Comparison of ENCODE assay signal across 20 cellular contexts in the genomic region with DNA sequence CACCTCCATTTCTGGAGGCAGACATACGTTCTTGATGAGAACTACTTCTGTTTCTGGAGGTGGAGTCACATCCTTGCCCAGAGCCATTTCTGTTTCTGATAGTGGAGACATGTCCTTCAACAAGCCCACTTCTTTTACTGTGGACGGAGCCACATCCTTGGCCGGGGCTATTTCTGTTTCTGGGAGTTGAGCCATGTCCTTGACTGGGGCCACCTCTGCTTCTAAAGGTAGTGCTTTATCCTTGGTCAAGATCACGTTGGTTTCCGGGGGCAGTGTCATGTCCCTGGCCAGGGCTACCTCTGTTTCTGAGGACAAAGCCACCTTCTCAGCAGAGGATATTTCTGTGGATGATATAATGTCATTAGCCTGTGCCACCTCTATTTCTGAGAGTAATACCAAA.
DNase-seq lines count a peak whose midpoint lies in the region; ATAC-seq, FAIRE-seq and TF ChIP-seq lines count a peak whose summit lies in the region.
"Had no signal": no experiment of that assay in that cellular context is flagged by ENCODE, and none has a peak within 500 bp of the region (broad histone marks: within the 10 kb centered on the region; RNA-seq: fewer than 3 reads in every experiment).

No MANE protein-coding gene starts in this region.

- no peaks in the 10 kb centered on the region for H3K4me1 Mint-ChIP-seq in activated CD4-positive, alpha-beta T cell treated with anti-CD3 and anti-CD28 coated beads, Interleukin-2, amount 10 ng/mL, durations not matched to agents 24 days and 14 days

- 68% methylated on average over 5 of the region's 5 CpGs for WGBS in K562 (ENCODE audit: insufficient coverage, low coverage, missing lambda C conversion rate)
- 79 to 93% methylated on average over 2 to 3 of the region's 5 CpGs for WGBS in gastroesophageal sphincter (ENCODE audit: low coverage in 1 of 2), 2 donors

- 0 out of 2 replicates have a peak, but pooled peaks cover 3% of the 10 kb centered on the region for H3K79me2 ChIP-seq in HCT116 (ENCODE audit: insufficient read depth, low read length)
- H3K79me2 ChIP-seq in K562 (ENCODE audit: control insufficient read depth, insufficient read depth, low read length), result no peaks in the 10 kb centered on the region

- intact Hi-C loops in A673 (cut with micrococcal nuclease; ENCODE audit: unreplicated experiment), result no loop called here
- intact Hi-C loops in HCT116 (cut with micrococcal nuclease), result no loop called here
- intact Hi-C loops in K562 (cut with micrococcal nuclease), result no loop called here
- intact Hi-C loops in left ventricle myocardium superior (cut with micrococcal nuclease), result no loop called here
- intact Hi-C loops in activated CD4-positive, alpha-beta T cell treated with anti-CD3 and anti-CD28 coated beads, Interleukin-2, amount 10 ng/mL, durations not matched to agents 24 days and 14 days (cut with micrococcal nuclease), result no loop called here

- no peak for FAIRE-seq in K562 (lab: Jason Lieb, UNC)
- FAIRE-seq: A549, H54 had no signal

- RAD21 ChIA-PET in HCT116 (lab: Charles Lee; ENCODE audit: low non-redundant PET in 1 of 2, low total read pairs in 2 of 2, uncharacterized antibody in 2 of 2, unreplicated experiment in 2 of 2), result no interaction called here

- TF ChIP-seq EP300 in K562 (IDR thresholded peaks at IDR 0.05; ENCODE audit: low read length), result no peak
- no peak for TF ChIP-seq EP300 in gastroesophageal sphincter (IDR thresholded peaks at IDR 0.05)

- in situ Hi-C loops in K562 (cut with MboI), result no loop called here

- H3K36me3 ChIP-seq in A673 (ENCODE audit: insufficient read depth, low read length, poor library complexity, severe bottlenecking) (peaks cover 13% of the 10 kb centered on the region), HCT116 (ENCODE audit: control insufficient read depth in 1 of 2, insufficient read depth in 2 of 2, low read length in 2 of 2) (peaks cover 11 to 34% of the 10 kb centered on the region in 2 experiments), K562 (ENCODE audit: control insufficient read depth, insufficient read depth, low read length) (peaks cover 64% of the 10 kb centered on the region), gastroesophageal sphincter (peaks cover 5 to 90% of the 10 kb centered on the region in 2 donors)
- H3K36me3 ChIP-seq: BE2C had no signal

- H3K9me3 Mint-ChIP-seq in activated CD4-positive, alpha-beta T cell treated with anti-CD3 and anti-CD28 coated beads, Interleukin-2, amount 10 ng/mL, durations not matched to agents 24 days and 14 days, result no peaks in the 10 kb centered on the region

- H3K27me3 ChIP-seq in A673 (replicated peaks; ENCODE audit: insufficient read depth, low read depth, low read length, poor library complexity) (no peaks in the 10 kb centered on the region), HCT116 (ENCODE audit: insufficient read depth, low read length) (no peaks in the 10 kb centered on the region), K562 (ENCODE audit: control insufficient read depth in 2 of 2, insufficient read depth in 2 of 2, low read length in 2 of 2) (no peaks in the 10 kb centered on the region), gastroesophageal sphincter (no peaks in the 10 kb centered on the region)
- H3K27me3 ChIP-seq: BE2C had no signal

- H3K4me2 ChIP-seq in HCT116 (ENCODE audit: low read length) (no peak overlapping the region), K562 (ENCODE audit: insufficient read depth, low read length) (no peak overlapping the region)
- H3K4me2 ChIP-seq: A549, SK-N-SH had no signal

- H3K9ac ChIP-seq in HCT116 (ENCODE audit: low read length) (no peak overlapping the region), K562 (ENCODE audit: insufficient read depth in 1 of 2, low read depth in 2 of 2, low read length in 2 of 2) (no peak overlapping the region)
- H3K9ac ChIP-seq: SK-N-SH had no signal

- H2AFZ ChIP-seq in HCT116 (ENCODE audit: low read depth, low read length, poor library complexity, severe bottlenecking) (no peak overlapping the region), K562 (ENCODE audit: low read depth, low read length) (no peak overlapping the region)

- H3K27ac Mint-ChIP-seq in activated CD4-positive, alpha-beta T cell treated with anti-CD3 and anti-CD28 coated beads, Interleukin-2, amount 10 ng/mL, durations not matched to agents 24 days and 14 days, result no peak overlapping the region

- H3K4me1 ChIP-seq in A673 (ENCODE audit: insufficient read depth, low read length, poor library complexity, severe bottlenecking) (no peaks in the 10 kb centered on the region), HCT116 (ENCODE audit: control insufficient read depth in 1 of 2, insufficient read depth in 2 of 2, low read length in 2 of 2) (peaks cover 6 to 16% of the 10 kb centered on the region in 2 experiments), K562 (replicated peaks in 1 of 2; ENCODE audit: control insufficient read depth in 2 of 2, insufficient read depth in 2 of 2, low read length in 2 of 2) (peaks cover 3 to 8% of the 10 kb centered on the region in 2 experiments; a peak in 3 of 5 replicates), gastroesophageal sphincter (no peaks in the 10 kb centered on the region)
- H3K4me1 ChIP-seq: BE2C had no signal

- H3K27me3 Mint-ChIP-seq in activated CD4-positive, alpha-beta T cell treated with anti-CD3 and anti-CD28 coated beads, Interleukin-2, amount 10 ng/mL, durations not matched to agents 24 days and 14 days, result no peaks in the 10 kb centered on the region

- ATAC-seq in HCT116 (no peak), K562 (no peak), left ventricle myocardium superior (peak; percentile 91), gastroesophageal sphincter (no peak)
- ATAC-seq: A549 had no signal

- H3K9me3 ChIP-seq in A673 (ENCODE audit: low read depth, low read length, poor library complexity, severe bottlenecking) (no peaks in the 10 kb centered on the region), HCT116 (ENCODE audit: control insufficient read depth in 1 of 2, insufficient read depth in 1 of 2, low read depth in 1 of 2, low read length in 2 of 2) (no peaks in the 10 kb centered on the region), K562 (replicated peaks; ENCODE audit: control insufficient read depth, insufficient read depth, low read depth, low read length) (no peaks in the 10 kb centered on the region), gastroesophageal sphincter (no peaks in the 10 kb centered on the region)
- H3K9me3 ChIP-seq: A549, BE2C, SK-N-SH had no signal

- no peak for TF ChIP-seq CTCF in A673 (conservative IDR thresholded peaks at IDR 0.05; ENCODE audit: low read depth, low read length)
- no peak for TF ChIP-seq CTCF in HCT116 (IDR thresholded peaks at IDR 0.05 in 2 of 3, conservative IDR thresholded peaks at IDR 0.05 in 1 of 3; ENCODE audit: borderline replicate concordance in 1 of 3, insufficient read depth in 1 of 3, low read depth in 2 of 3, low read length in 2 of 3)
- no peak for TF ChIP-seq CTCF in K562 (IDR thresholded peaks at IDR 0.05 in 2 of 3, conservative IDR thresholded peaks at IDR 0.05 in 1 of 3; ENCODE audit: insufficient read depth in 2 of 3, low read depth in 1 of 3, low read length in 3 of 3)
- no peak for TF ChIP-seq CTCF in gastroesophageal sphincter (IDR thresholded peaks at IDR 0.05)
- no peak for TF ChIP-seq CTCF in GM20000 (IDR thresholded peaks at IDR 0.05; ENCODE audit: extremely low read depth, missing control alignments)

- TF ChIP-seq RAD21 in HCT116 (IDR thresholded peaks at IDR 0.05; ENCODE audit: low read depth) (no peak), K562 (CRISPR knock-in tag; conservative IDR thresholded peaks at IDR 0.05 in 1 of 2, IDR thresholded peaks at IDR 0.05 in 1 of 2) (no peak)

- no peak overlapping the region for H3K4me3 Mint-ChIP-seq in activated CD4-positive, alpha-beta T cell treated with anti-CD3 and anti-CD28 coated beads, Interleukin-2, amount 10 ng/mL, durations not matched to agents 24 days and 14 days

- H3K9me2 ChIP-seq in HCT116 (ENCODE audit: insufficient read depth), result no peaks in the 10 kb centered on the region
- H3K9me2 ChIP-seq: SK-N-SH had no signal

- CTCF ChIA-PET in A673 (lab: Charles Lee), result no interaction called here
- CTCF ChIA-PET in HCT116 (lab: Charles Lee), result no interaction called here
- CTCF ChIA-PET in K562 (lab: Yijun Ruan, JAX; ENCODE audit: low intra/inter-chr PET ratio), result no interaction called here

- H3K4me3 ChIP-seq in A673 (ENCODE audit: low read depth, low read length, poor library complexity, severe bottlenecking) (no peak overlapping the region), HCT116 (replicated peaks in 1 of 2; ENCODE audit: low read depth in 1 of 2, low read length in 2 of 2) (no peak overlapping the region), K562 (no peak overlapping the region), gastroesophageal sphincter (no peak overlapping the region)
- H3K4me3 ChIP-seq: A549 had no signal

- H3K9me1 ChIP-seq in K562 (ENCODE audit: control insufficient read depth, insufficient read depth, low read length), result no peaks in the 10 kb centered on the region

- H4K20me1 ChIP-seq in HCT116 (ENCODE audit: insufficient read depth) (no peaks in the 10 kb centered on the region), K562 (replicated peaks; ENCODE audit: control insufficient read depth, insufficient read depth, low read length) (0 out of 2 replicates have a peak, but pooled peaks cover 3% of the 10 kb centered on the region)

- peaks cover 34% of the 10 kb centered on the region for H3K36me3 Mint-ChIP-seq in activated CD4-positive, alpha-beta T cell treated with anti-CD3 and anti-CD28 coated beads, Interleukin-2, amount 10 ng/mL, durations not matched to agents 24 days and 14 days (ENCODE audit: low read depth)

- POLR2A ChIA-PET in A673 (lab: Charles Lee; ENCODE audit: low non-redundant PET), result no interaction called here
- POLR2A ChIA-PET in HCT116 (lab: Charles Lee), result no interaction called here
- POLR2A ChIA-PET in K562 (lab: Yijun Ruan, JAX), result no interaction called here

- H3K27ac ChIP-seq in A673 (ENCODE audit: low read depth, low read length, poor library complexity, severe bottlenecking) (no peak overlapping the region), HCT116 (ENCODE audit: low read depth, low read length) (no peak overlapping the region), K562 (ENCODE audit: extremely low read depth, low read depth, low read length) (no peak overlapping the region), gastroesophageal sphincter (no peak overlapping the region)
- H3K27ac ChIP-seq: A549, HL-60 had no signal

- no peak for DNase-seq in A673 (ENCODE audit: low spot score)
- DNase-seq in HCT116 (ENCODE audit: low read depth, low spot score), result no peak
- no peak for DNase-seq in K562 (ENCODE audit: extremely low read depth in 1 of 4, low spot score in 3 of 4)
- peak; percentile 41 for DNase-seq in left ventricle myocardium superior
- no peak for DNase-seq in HCEC 1CT
- DNase-seq in activated CD4-positive, alpha-beta T cell treated with anti-CD3 and anti-CD28 coated beads, Interleukin-2, amount 10 ng/mL, durations not matched to agents 24 days and 14 days, result no peak
- DNase-seq in GM20000 (ENCODE audit: low spot score), result no peak
- DNase-seq: BE2C, NCI-H1694 treated with DMSO at 0.1 percent for 48 hours, NCI-H2081 treated with DMSO at 0.1 percent for 48 hours, NCI-H2171 treated with DMSO at 0.1 percent for 48 hours, NCI-H446 treated with DMSO at 0.1 percent for 48 hours, NCI-H526 treated with DMSO at 0.1 percent for 48 hours, RPMI8226, SIG-M5, SK-N-SH had no signal

- TF ChIP-seq POLR2A in HCT116 (IDR thresholded peaks at IDR 0.05; ENCODE audit: borderline replicate concordance, extremely low read depth, insufficient read depth, insufficient read length) (no peak), K562 (conservative IDR thresholded peaks at IDR 0.05) (no peak), gastroesophageal sphincter (IDR thresholded peaks at IDR 0.05) (no peak)

- BruUV-seq in A673 (replicated peaks; lab: Mats Ljungman, UMichigan) (TSS peak; percentile 78), HCT116 (replicated peaks; lab: Mats Ljungman, UMichigan) (TSS peak; percentile 56), K562 (replicated peaks; lab: Mats Ljungman, UMichigan) (TSS peak; percentile 45)
